In genomic region chr18:34467059-34467458, GRCh38 we compare ENCODE assay signal across 17 cellular contexts.
DNase-seq lines count a peak whose midpoint lies in the region; ATAC-seq lines count a peak whose summit lies in the region.
"Had no signal": no experiment of that assay in that cellular context is flagged by ENCODE, and none has a peak within 500 bp of the region (broad histone marks: within the 10 kb centered on the region; RNA-seq: fewer than 3 reads in every experiment).

No MANE protein-coding gene starts in this region.

- no peaks in the 10 kb centered on the region for H3K9me3 ChIP-seq in CD8-positive, alpha-beta memory T cell (ENCODE audit: low read length)
- H3K9me3 ChIP-seq: gastrocnemius medialis, Peyer's patch, suprapubic skin had no signal

- no peaks in the 10 kb centered on the region for H3K4me1 ChIP-seq in CD8-positive, alpha-beta memory T cell (ENCODE audit: insufficient read depth, low read length)
- H3K4me1 ChIP-seq: gastrocnemius medialis, Peyer's patch, spleen, suprapubic skin had no signal

- peaks cover 5 to 28% (median 12%) of the 10 kb centered on the region in 5 donors for H3K9me3 Mint-ChIP-seq in CD8-positive, alpha-beta memory T cell
- H3K9me3 Mint-ChIP-seq in activated T-cell treated with anti-CD3 and anti-CD28 coated beads, Interleukin-2, amount 50 U/mL, for 24 hours: peaks cover 21% of the 10 kb centered on the region

- CTCF ChIA-PET in CD8-positive, alpha-beta memory T cell (lab: Charles Lee): no interaction called here

- H3K27ac ChIP-seq in CD8-positive, alpha-beta memory T cell (ENCODE audit: low read depth, low read length): no peak overlapping the region
- H3K27ac ChIP-seq: gastrocnemius medialis, Peyer's patch, spleen, suprapubic skin had no signal

- POLR2A ChIA-PET in CD8-positive, alpha-beta memory T cell (lab: Charles Lee): no interaction called here

- peak; percentile 16 for DNase-seq in M059J (ENCODE audit: low read depth)
- DNase-seq in renal cortical epithelial cell (ENCODE audit: low read depth): peak; percentile 58
- DNase-seq in CD8-positive, alpha-beta memory T cell: no peak
- DNase-seq in activated T-cell treated with anti-CD3 and anti-CD28 coated beads, Interleukin-2, amount 50 U/mL, for 24 hours: no peak
- DNase-seq: activated T-cell treated with anti-CD3 and anti-CD28 coated beads, Interleukin-2, amount 50 U/mL, for 48 hours; gastrocnemius medialis; HFFc6; NCI-H2227 treated with DMSO at 0.1 percent for 48 hours; Peyer's patch; spleen; T-helper 1 cell had no signal

- H3K27me3 ChIP-seq in CD8-positive, alpha-beta memory T cell (ENCODE audit: insufficient read depth, low read length, poor library complexity, severe bottlenecking): no peaks in the 10 kb centered on the region
- H3K27me3 ChIP-seq: gastrocnemius medialis, Peyer's patch, spleen, suprapubic skin had no signal

- no peaks in the 10 kb centered on the region for H3K36me3 ChIP-seq in CD8-positive, alpha-beta memory T cell (ENCODE audit: insufficient read depth, low read length)
- H3K36me3 ChIP-seq: gastrocnemius medialis, Peyer's patch, spleen, suprapubic skin had no signal

- H3K27me3 Mint-ChIP-seq in CD8-positive, alpha-beta memory T cell: no peaks in the 10 kb centered on the region
- no peaks in the 10 kb centered on the region for H3K27me3 Mint-ChIP-seq in activated T-cell treated with anti-CD3 and anti-CD28 coated beads, Interleukin-2, amount 50 U/mL, for 24 hours

- no peak overlapping the region for H3K4me3 Mint-ChIP-seq in CD8-positive, alpha-beta memory T cell
- no peak overlapping the region for H3K4me3 Mint-ChIP-seq in activated T-cell treated with anti-CD3 and anti-CD28 coated beads, Interleukin-2, amount 50 U/mL, for 24 hours
- H3K4me3 Mint-ChIP-seq: CD14-positive monocyte, HFFc6, mesothelial cell of epicardium had no signal

- ATAC-seq in GM19463 (IDR thresholded peaks at IDR 0.05; ENCODE audit: unreplicated experiment): peak; percentile 88
- ATAC-seq in HG02938 (IDR thresholded peaks at IDR 0.05; ENCODE audit: unreplicated experiment): peak; percentile 89
- ATAC-seq in GM18868 (IDR thresholded peaks at IDR 0.05; ENCODE audit: unreplicated experiment): no peak
- ATAC-seq: gastrocnemius medialis had no signal

- no peaks in the 10 kb centered on the region for H3K4me1 Mint-ChIP-seq in CD8-positive, alpha-beta memory T cell
- no peaks in the 10 kb centered on the region for H3K4me1 Mint-ChIP-seq in activated T-cell treated with anti-CD3 and anti-CD28 coated beads, Interleukin-2, amount 50 U/mL, for 24 hours (ENCODE audit: low read depth)
- H3K4me1 Mint-ChIP-seq: CD14-positive monocyte had no signal

- H3K36me3 Mint-ChIP-seq in CD8-positive, alpha-beta memory T cell: no peaks in the 10 kb centered on the region
- H3K36me3 Mint-ChIP-seq in activated T-cell treated with anti-CD3 and anti-CD28 coated beads, Interleukin-2, amount 50 U/mL, for 24 hours (ENCODE audit: low read depth): no peaks in the 10 kb centered on the region
- H3K36me3 Mint-ChIP-seq: CD14-positive monocyte had no signal

- H3K4me3 ChIP-seq in CD8-positive, alpha-beta memory T cell (ENCODE audit: low read length): no peak overlapping the region
- H3K4me3 ChIP-seq: gastrocnemius medialis, Peyer's patch, spleen, suprapubic skin had no signal

- H3K27ac Mint-ChIP-seq in CD8-positive, alpha-beta memory T cell: no peak overlapping the region
- H3K27ac Mint-ChIP-seq in activated T-cell treated with anti-CD3 and anti-CD28 coated beads, Interleukin-2, amount 50 U/mL, for 24 hours: no peak overlapping the region
- H3K27ac Mint-ChIP-seq: CD14-positive monocyte, HFFc6, mesothelial cell of epicardium had no signal

Comparison
In these comparisons a context has a peak if more than half of its experiments do, and no peak if none do; other contexts are left out.
1. DNase-seq: peak in M059J (single experiment) and renal cortical epithelial cell (single experiment); none in CD8-positive, alpha-beta memory T cell (0 of 5) and activated T-cell treated with anti-CD3 and anti-CD28 coated beads, Interleukin-2, amount 50 U/mL, for 24 hours (single experiment).